Comparison of ENCODE assay signal across 9 cellular contexts in genomic region chr3:101643861-101644613, GRCh38. TPM values are rescaled to one million over a fixed set of nuclear protein-coding genes. Genes with fewer than 3 reads are reported as not detected.
DNase-seq lines count a peak whose midpoint lies in the region; ATAC-seq and TF ChIP-seq lines count a peak whose summit lies in the region.
"Had no signal": no experiment of that assay in that cellular context is flagged by ENCODE, and none has a peak within 500 bp of the region (broad histone marks: within the 10 kb centered on the region; RNA-seq: fewer than 3 reads in every experiment).

No MANE protein-coding gene starts in this region.

- peak overlapping the region; percentile 7 for H3K4me3 Mint-ChIP-seq in activated T-helper 1 cell treated with anti-CD3 and anti-CD28 coated beads, Interleukin-12 subunit alpha, Interleukin-12 subunit beta, Interleukin-2, Interleukin-4 antibody, amounts not matched to agents 30 ng/mL and 10 ng/mL and 1 ng/mL, durations not matched to agents 14 hours and 24 hours and 36 hours

- 61 to 69% methylated on average over 6 of the region's 6 CpGs for WGBS in lung, 2 donors

- no peak overlapping the region for H3K4me3 ChIP-seq in lung
- H3K4me3 ChIP-seq: SJSA1 had no signal

- peak; percentile 13 for DNase-seq in CD1c-positive myeloid dendritic cell (ENCODE audit: extremely low spot score)
- peak; percentile 90 for DNase-seq in LHCN-M2 (ENCODE audit: low read depth)
- peak; percentile 10 for DNase-seq in activated T-helper 1 cell treated with anti-CD3 and anti-CD28 coated beads, Interleukin-12 subunit alpha, Interleukin-12 subunit beta, Interleukin-2, Interleukin-4 antibody, amounts not matched to agents 30 ng/mL and 10 ng/mL and 1 ng/mL, durations not matched to agents 14 hours and 24 hours and 36 hours (ENCODE audit: low spot score)
- DNase-seq in lung (ENCODE audit: low spot score): no peak
- no peak for DNase-seq in mesenteric fat pad (ENCODE audit: low spot score)
- DNase-seq in NCI-H82 treated with DMSO at 0.1 percent for 48 hours (lab: John Stamatoyannopoulos, UW; ENCODE audit: unreplicated experiment): no peak
- no peak for DNase-seq in iPS-NIHi7 (ENCODE audit: extremely low spot score)

- H3K4me1 Mint-ChIP-seq in activated T-helper 1 cell treated with anti-CD3 and anti-CD28 coated beads, Interleukin-12 subunit alpha, Interleukin-12 subunit beta, Interleukin-2, Interleukin-4 antibody, amounts not matched to agents 30 ng/mL and 10 ng/mL and 1 ng/mL, durations not matched to agents 14 hours and 24 hours and 36 hours (ENCODE audit: low read depth): peaks cover 27% of the 10 kb centered on the region

- H3K27ac ChIP-seq in lung (ENCODE audit: low read depth in 1 of 2, low read length in 1 of 2): no peak overlapping the region
- H3K27ac ChIP-seq: SJSA1 had no signal

- peak; percentile 19 for ATAC-seq in lung (ENCODE audit: insufficient read depth, low FRiP score)
- no peak for ATAC-seq in GM19395 (IDR thresholded peaks at IDR 0.05; ENCODE audit: unreplicated experiment)

- no peaks in the 10 kb centered on the region for H3K9me3 ChIP-seq in lung (ENCODE audit: control insufficient read depth in 2 of 2, insufficient read depth in 1 of 2, low read length in 1 of 2)
- H3K9me3 ChIP-seq: SJSA1 had no signal

- no peaks in the 10 kb centered on the region for H3K9me3 Mint-ChIP-seq in activated T-helper 1 cell treated with anti-CD3 and anti-CD28 coated beads, Interleukin-12 subunit alpha, Interleukin-12 subunit beta, Interleukin-2, Interleukin-4 antibody, amounts not matched to agents 30 ng/mL and 10 ng/mL and 1 ng/mL, durations not matched to agents 14 hours and 24 hours and 36 hours

- intact Hi-C loops in activated T-helper 1 cell treated with anti-CD3 and anti-CD28 coated beads, Interleukin-12 subunit alpha, Interleukin-12 subunit beta, Interleukin-2, Interleukin-4 antibody, amounts not matched to agents 30 ng/mL and 10 ng/mL and 1 ng/mL, durations not matched to agents 14 hours and 24 hours and 36 hours (cut with micrococcal nuclease): loop anchor here (1.0 kb wide), 1 partner anchor 32 kb away; no protein-coding TSS in a partner anchor

- H3K27me3 ChIP-seq in lung (ENCODE audit: control insufficient read depth, insufficient read depth): no peaks in the 10 kb centered on the region
- H3K27me3 ChIP-seq: SJSA1 had no signal

- H3K4me1 ChIP-seq in lung (ENCODE audit: control insufficient read depth in 2 of 2, insufficient read depth in 2 of 2, low read length in 2 of 2): no peaks in the 10 kb centered on the region

- H3K27me3 Mint-ChIP-seq in activated T-helper 1 cell treated with anti-CD3 and anti-CD28 coated beads, Interleukin-12 subunit alpha, Interleukin-12 subunit beta, Interleukin-2, Interleukin-4 antibody, amounts not matched to agents 30 ng/mL and 10 ng/mL and 1 ng/mL, durations not matched to agents 14 hours and 24 hours and 36 hours (ENCODE audit: insufficient read depth): no peaks in the 10 kb centered on the region

- H3K36me3 Mint-ChIP-seq in activated T-helper 1 cell treated with anti-CD3 and anti-CD28 coated beads, Interleukin-12 subunit alpha, Interleukin-12 subunit beta, Interleukin-2, Interleukin-4 antibody, amounts not matched to agents 30 ng/mL and 10 ng/mL and 1 ng/mL, durations not matched to agents 14 hours and 24 hours and 36 hours (ENCODE audit: low read depth): peaks cover 8% of the 10 kb centered on the region

- H3K36me3 ChIP-seq in lung (ENCODE audit: control insufficient read depth in 2 of 2, insufficient read depth in 2 of 2, low read length in 2 of 2): peaks cover 7 to 12% of the 10 kb centered on the region in 2 donors

- H3K27ac Mint-ChIP-seq in activated T-helper 1 cell treated with anti-CD3 and anti-CD28 coated beads, Interleukin-12 subunit alpha, Interleukin-12 subunit beta, Interleukin-2, Interleukin-4 antibody, amounts not matched to agents 30 ng/mL and 10 ng/mL and 1 ng/mL, durations not matched to agents 14 hours and 24 hours and 36 hours: peak overlapping the region; percentile 53

- no peak for TF ChIP-seq CTCF in lung (IDR thresholded peaks at IDR 0.05; ENCODE audit: control extremely low read depth, extremely low read depth)

RNA-seq across cellular contexts. Expression of gene ZBTB11, which starts 32.9 kb away (rescaled TPM):
- 19.1 and 19.2 TPM in 2 replicates for total RNA-seq in LHCN-M2 (2014; rRNA removed)
- polyA plus RNA-seq in LHCN-M2 (2012): 4.0 TPM
- total RNA-seq in activated T-helper 1 cell treated with anti-CD3 and anti-CD28 coated beads, Interleukin-12 subunit alpha, Interleukin-12 subunit beta, Interleukin-2, Interleukin-4 antibody, amounts not matched to agents 30 ng/mL and 10 ng/mL and 1 ng/mL, durations not matched to agents 14 hours and 24 hours and 36 hours: 29.0 and 31.9 TPM in 2 replicates
- total RNA-seq in lung: 10 to 100 TPM; 14.3 to 42.5 TPM
- polyA plus RNA-seq in lung: 1 to 10 TPM; 7.5 to 9.3 TPM
- 15.1 TPM for total RNA-seq in mesenteric fat pad

RNA-seq across cellular contexts. Expression of gene RPL24, which starts 42.5 kb away (rescaled TPM):
- total RNA-seq in LHCN-M2 (2014; rRNA removed) (965 and 1,197 TPM in 2 replicates), lung (1,000 to 10,000 TPM in 1 of 2 donors, 100 to 1,000 TPM in 1; 883 to 1,468 TPM), mesenteric fat pad (734 TPM)
- polyA plus RNA-seq in LHCN-M2 (2012): 1,757 TPM
- total RNA-seq in activated T-helper 1 cell treated with anti-CD3 and anti-CD28 coated beads, Interleukin-12 subunit alpha, Interleukin-12 subunit beta, Interleukin-2, Interleukin-4 antibody, amounts not matched to agents 30 ng/mL and 10 ng/mL and 1 ng/mL, durations not matched to agents 14 hours and 24 hours and 36 hours: 1,454 and 1,462 TPM in 2 replicates
- polyA plus RNA-seq in lung: 1,000 to 10,000 TPM; 1,147 to 4,516 TPM

Comparison
In these comparisons a context has a peak if more than half of its experiments do, and no peak if none do; other contexts are left out.
1. DNase-seq: peak in CD1c-positive myeloid dendritic cell (single experiment), LHCN-M2 (single experiment) and activated T-helper 1 cell treated with anti-CD3 and anti-CD28 coated beads, Interleukin-12 subunit alpha, Interleukin-12 subunit beta, Interleukin-2, Interleukin-4 antibody, amounts not matched to agents 30 ng/mL and 10 ng/mL and 1 ng/mL, durations not matched to agents 14 hours and 24 hours and 36 hours (single experiment); none in lung (single experiment), mesenteric fat pad (single experiment), NCI-H82 treated with DMSO at 0.1 percent for 48 hours (single experiment) and iPS-NIHi7 (single experiment).